ENCODE assay signal across 8 cellular contexts in genomic region chr6:16239798-16240123, GRCh38. TPM values are rescaled to one million over a fixed set of nuclear protein-coding genes. Genes with fewer than 3 reads are reported as not detected.
DNase-seq lines count a peak whose midpoint lies in the region; ATAC-seq, FAIRE-seq and TF ChIP-seq lines count a peak whose summit lies in the region.

No MANE protein-coding gene starts in this region.

- H3K4me2 ChIP-seq in H9 (ENCODE audit: insufficient read depth, insufficient read length, low read length): peak overlapping the region; percentile 73

- ATAC-seq in T-helper 17 cell (no peak), HG03139 (IDR thresholded peaks at IDR 0.05; ENCODE audit: unreplicated experiment) (no peak)

- H3K4me1 ChIP-seq in H9 (ENCODE audit: insufficient read depth, low read length) (no peaks in the 10 kb centered on the region), iPS-18a (ENCODE audit: control insufficient read depth, low read depth, low read length) (peaks cover 8% of the 10 kb centered on the region), small intestine (ENCODE audit: control insufficient read depth in 2 of 2, insufficient read depth in 1 of 2, low read depth in 1 of 2, low read length in 1 of 2) (peaks cover 0 to 2% of the 10 kb centered on the region in 2 donors)

- H2BK20ac ChIP-seq in H9 (ENCODE audit: low read depth, low read length, poor library complexity, severe bottlenecking): no peak overlapping the region

- H2BK12ac ChIP-seq in H9 (ENCODE audit: insufficient read length, low read depth, low read length): no peak overlapping the region

- POLR2A ChIA-PET in HEK293T (lab: Yijun Ruan, JAX): no interaction called here

- peaks cover 17 to 22% of the 10 kb centered on the region in 2 experiments for H3K4me1 Mint-ChIP-seq in H9
- peaks cover 15% of the 10 kb centered on the region for H3K4me1 Mint-ChIP-seq in T-helper 17 cell

- peaks cover 14% of the 10 kb centered on the region; the same call in 1 of the 2 replicates for H3K27me3 ChIP-seq in H9 (ENCODE audit: insufficient read depth, low read length)
- peaks cover 60% of the 10 kb centered on the region for H3K27me3 ChIP-seq in iPS-18a (ENCODE audit: control insufficient read depth, insufficient read depth, low read length)
- H3K27me3 ChIP-seq in small intestine (ENCODE audit: control insufficient read depth in 2 of 2, insufficient read depth in 2 of 2, low read length in 2 of 2): no peaks in the 10 kb centered on the region

- H2AK5ac ChIP-seq in H9 (ENCODE audit: insufficient read length, low read length): no peak overlapping the region

- no peak overlapping the region for H4K5ac ChIP-seq in H9 (ENCODE audit: insufficient read length, low read depth, low read length)

- CTCF ChIA-PET in HEK293T (lab: Yijun Ruan, JAX): no interaction called here

- H3K23me2 ChIP-seq in H9 (ENCODE audit: insufficient read length, low read depth, low read length, poor library complexity, severe bottlenecking): peaks cover 14% of the 10 kb centered on the region

- no peaks in the 10 kb centered on the region for H3K9me3 Mint-ChIP-seq in H9

- H3K36me3 ChIP-seq in iPS-18a (ENCODE audit: control insufficient read depth, low read depth, low read length) (no peaks in the 10 kb centered on the region), small intestine (ENCODE audit: control insufficient read depth in 2 of 2, insufficient read depth in 2 of 2, low read length in 2 of 2) (no peaks in the 10 kb centered on the region)

- H3K4me3 Mint-ChIP-seq in H9 (no peak overlapping the region; a peak in 1 of 5 replicates), T-helper 17 cell (peak overlapping the region; percentile 93)

- DNase-seq in H9 (peak; percentile 81), T-helper 17 cell (no peak), small intestine (peak; percentile 57), GM19240 (ENCODE audit: insufficient read length, low spot score) (no peak), HEK293T (ENCODE audit: extremely low spot score) (no peak)
- DNase-seq in activated CD4-positive, alpha-beta T cell treated with anti-CD3 and anti-CD28 coated beads for 48 hours: no peak

- H3K9me3 ChIP-seq in H9 (ENCODE audit: control insufficient read depth, low read depth, low read length) (no peaks in the 10 kb centered on the region), T-helper 17 cell (ENCODE audit: control insufficient read depth, low read length, poor library complexity, severe bottlenecking) (no peaks in the 10 kb centered on the region), iPS-18a (ENCODE audit: control insufficient read depth, low read depth, low read length) (no peaks in the 10 kb centered on the region), small intestine (ENCODE audit: control insufficient read depth, low read depth) (no peaks in the 10 kb centered on the region)

- H3K4me3 ChIP-seq in iPS-18a (ENCODE audit: low read length) (peak overlapping the region; percentile 58), small intestine (ENCODE audit: low read depth in 1 of 2, low read length in 2 of 2) (peak overlapping the region in 1 of 2 donors; percentile 62)

- H3K79me2 ChIP-seq in H9 (ENCODE audit: insufficient read depth, low read length): no peaks in the 10 kb centered on the region

- H3K79me1 ChIP-seq in H9 (ENCODE audit: insufficient read depth, low read depth, low read length, poor library complexity, severe bottlenecking): no peaks in the 10 kb centered on the region

- H3K36me3 Mint-ChIP-seq in H9 (ENCODE audit: insufficient read depth in 1 of 3, low read depth in 3 of 3) (no peaks in the 10 kb centered on the region), T-helper 17 cell (ENCODE audit: low read depth) (no peaks in the 10 kb centered on the region)

- no peak overlapping the region for H3K18ac ChIP-seq in H9 (ENCODE audit: insufficient read length, low read depth, low read length)

- H3K27ac Mint-ChIP-seq in H9 (no peak overlapping the region), T-helper 17 cell (no peak overlapping the region)

- no peak overlapping the region for H3K14ac ChIP-seq in H9 (ENCODE audit: insufficient read depth, low read length)

- H3K4ac ChIP-seq in H9 (ENCODE audit: low read depth, low read length): no peak overlapping the region

- no peak overlapping the region for H3K23ac ChIP-seq in H9 (ENCODE audit: insufficient read length, low read depth, low read length)

- H3K27ac ChIP-seq in H9 (ENCODE audit: insufficient read length, low read depth, low read length) (no peak overlapping the region), iPS-18a (ENCODE audit: low read length) (no peak overlapping the region), small intestine (ENCODE audit: low read depth in 1 of 2, low read length in 1 of 2) (no peak overlapping the region)

- no peak overlapping the region for H4K91ac ChIP-seq in H9 (ENCODE audit: insufficient read length, low read depth, low read length)

- H3T11ph ChIP-seq in H9 (ENCODE audit: low read length): no peak overlapping the region

- FAIRE-seq in small intestine (lab: Jason Lieb, UNC): no peak

- no peak overlapping the region for H2BK120ac ChIP-seq in H9 (ENCODE audit: low read depth, low read length, poor library complexity, severe bottlenecking)

- H4K8ac ChIP-seq in H9 (replicated peaks; ENCODE audit: insufficient read length, low read depth, low read length): no peak overlapping the region

- H2BK5ac ChIP-seq in H9 (ENCODE audit: insufficient read length, low read length): no peak overlapping the region

- H4K20me1 ChIP-seq in H9 (ENCODE audit: control insufficient read depth, insufficient read depth, insufficient read length): no peaks in the 10 kb centered on the region

- H3K56ac ChIP-seq in H9 (ENCODE audit: insufficient read length, low read depth, low read length): no peak overlapping the region

- no peak for TF ChIP-seq CTCF in H9 (conservative IDR thresholded peaks at IDR 0.05)

- no CpG with 5 or more reads among the region's 5 CpGs for WGBS in H9 (ENCODE audit: extremely low coverage, insufficient read length, low lambda C conversion rate)
- WGBS in small intestine, 3 donors: 13 to 50% (median 40%) methylated on average over 5 of the region's 5 CpGs

- no peak overlapping the region for H2AFZ ChIP-seq in H9 (ENCODE audit: low read length)

- no peak overlapping the region for H2BK15ac ChIP-seq in H9 (ENCODE audit: low read depth, low read length)

- H3K9ac ChIP-seq in H9 (ENCODE audit: extremely low read depth, insufficient read length, low read length): no peak overlapping the region
- no peak overlapping the region for H3K9ac ChIP-seq in iPS-18a (ENCODE audit: low read length)

- peaks cover 64% of the 10 kb centered on the region for H3K27me3 Mint-ChIP-seq in H9 (ENCODE audit: low read depth)
- H3K27me3 Mint-ChIP-seq in T-helper 17 cell: peaks cover 26% of the 10 kb centered on the region

TF ChIP-seq in HEK293T, 16 proteins besides CTCF, POLR2A, EP300 and RAD21:
- no peak for TF ChIP-seq ZNF384 (IDR thresholded peaks at IDR 0.05)
- no peak for TF ChIP-seq FOXM1 (IDR thresholded peaks at IDR 0.05; ENCODE audit: borderline replicate concordance)
- no peak for TF ChIP-seq FOXK2 (IDR thresholded peaks at IDR 0.05)
- TF ChIP-seq FOXA1 (IDR thresholded peaks at IDR 0.05): no peak
- TF ChIP-seq BHLHE40 (IDR thresholded peaks at IDR 0.05; ENCODE audit: borderline replicate concordance): no peak
- TF ChIP-seq HDGF (IDR thresholded peaks at IDR 0.05; ENCODE audit: borderline replicate concordance): no peak
- TF ChIP-seq SUZ12 (IDR thresholded peaks at IDR 0.05): no peak
- TF ChIP-seq L3MBTL2 (conservative IDR thresholded peaks at IDR 0.05): no peak
- no peak for TF ChIP-seq ELF4 (IDR thresholded peaks at IDR 0.05)
- no peak for TF ChIP-seq CTBP1 (IDR thresholded peaks at IDR 0.05; ENCODE audit: borderline replicate concordance)
TF ChIP-seq in HEK293T: peak in this region for 0.

RNA-seq across cellular contexts. Expression of gene GMPR, which starts 1.4 kb away (rescaled TPM):
- total RNA-seq in H9 (2021) (0.48 and 0.70 TPM in 2 replicates), T-helper 17 cell (10 to 100 TPM in 1 of 2 donors, under 1 TPM in 1; 0.52 to 33.6 TPM)
- polyA plus RNA-seq in small intestine: 10 to 100 TPM in 2 of 3 donors, 1 to 10 TPM in 1; 4.8 to 14.1 (median 10.5) TPM

Comparison
In these comparisons a context has a peak if more than half of its experiments do, and no peak if none do; other contexts are left out.
1. DNase-seq: peak in H9 (single experiment) and small intestine (single experiment); none in T-helper 17 cell (0 of 3), GM19240 (single experiment), activated CD4-positive, alpha-beta T cell treated with anti-CD3 and anti-CD28 coated beads for 48 hours (single experiment) and HEK293T (single experiment).